Comparison of ENCODE assay signal across 18 cellular contexts in the genomic region with DNA sequence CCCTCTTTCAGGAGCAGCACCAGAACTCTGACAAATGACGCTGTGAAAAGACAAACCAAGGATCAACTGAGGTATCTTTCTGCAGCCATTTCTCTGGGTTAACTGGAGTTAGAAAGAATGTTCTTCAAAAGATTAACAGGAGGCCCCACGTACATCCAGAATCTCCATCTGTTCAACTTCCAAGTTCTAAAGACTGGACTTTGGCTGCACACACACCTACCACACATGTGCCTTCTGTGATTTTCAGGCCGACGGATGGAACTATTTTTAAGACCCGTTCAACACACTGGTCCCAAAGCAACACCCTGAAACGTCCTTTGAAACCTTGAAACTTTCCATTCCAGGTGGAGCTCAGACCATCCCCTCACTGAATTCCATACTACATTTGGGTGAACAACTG.
DNase-seq lines count a peak whose midpoint lies in the region; ATAC-seq and TF ChIP-seq lines count a peak whose summit lies in the region.
"Had no signal": no experiment of that assay in that cellular context is flagged by ENCODE, and none has a peak within 500 bp of the region (broad histone marks: within the 10 kb centered on the region; RNA-seq: fewer than 3 reads in every experiment).

No MANE protein-coding gene starts in this region.

- H3K9ac ChIP-seq in parathyroid adenoma: no peak overlapping the region
- H3K9ac ChIP-seq: BLaER1 treated with 17β-estradiol and CSF1 and Interleukin-3, amounts not matched to agents 10 nM and 100 nM had no signal

- H3K4me1 ChIP-seq in esophagus muscularis mucosa: peaks cover 0 to 18% (median 0%) of the 10 kb centered on the region in 4 donors
- H3K4me1 ChIP-seq in right lobe of liver: no peaks in the 10 kb centered on the region
- peaks cover 65% of the 10 kb centered on the region for H3K4me1 ChIP-seq in parathyroid adenoma
- H3K4me1 ChIP-seq: BLaER1 treated with 17β-estradiol and CSF1 and Interleukin-3, amounts not matched to agents 10 nM and 100 nM had no signal

- no peak overlapping the region for H3K4me2 ChIP-seq in parathyroid adenoma (ENCODE audit: low read length)
- H3K4me2 ChIP-seq: BLaER1 treated with 17β-estradiol and CSF1 and Interleukin-3, amounts not matched to agents 10 nM and 100 nM had no signal

- H3K27me3 ChIP-seq in WERI-Rb-1 (ENCODE audit: insufficient read depth, low read depth, severe bottlenecking): no peaks in the 10 kb centered on the region
- no peaks in the 10 kb centered on the region for H3K27me3 ChIP-seq in esophagus muscularis mucosa
- no peaks in the 10 kb centered on the region for H3K27me3 ChIP-seq in right lobe of liver
- H3K27me3 ChIP-seq in parathyroid adenoma (ENCODE audit: control insufficient read depth, insufficient read depth, low read length): no peaks in the 10 kb centered on the region
- H3K27me3 ChIP-seq: BLaER1 treated with 17β-estradiol and CSF1 and Interleukin-3, amounts not matched to agents 10 nM and 100 nM had no signal

- DNase-seq in WERI-Rb-1 (no peak), esophagus muscularis mucosa (ENCODE audit: extremely low spot score) (peak; percentile 57), right lobe of liver (no peak), posterior vena cava (ENCODE audit: low spot score) (no peak), AG20443 (ENCODE audit: low spot score) (no peak)
- DNase-seq in activated T-cell treated with anti-CD3 and anti-CD28 coated beads, Interleukin-2, amount 50 U/mL, for 1 hour: no peak
- DNase-seq in activated CD4-positive, alpha-beta T cell treated with anti-CD3 and anti-CD28 coated beads for 1 hour: no peak
- DNase-seq: 8988T; CD8-positive, alpha-beta memory T cell; COR-L47; DMS 273 treated with DMSO at 0.1 percent for 48 hours; DMS53; DND-41; EL; H9 had no signal

- H3K4me3 ChIP-seq in WERI-Rb-1 (ENCODE audit: low read depth, low read length) (no peak overlapping the region), esophagus muscularis mucosa (no peak overlapping the region), right lobe of liver (no peak overlapping the region), parathyroid adenoma (ENCODE audit: low read depth, low read length) (no peak overlapping the region)
- H3K4me3 ChIP-seq: BLaER1 treated with 17β-estradiol and CSF1 and Interleukin-3, amounts not matched to agents 10 nM and 100 nM; GM12878 had no signal

- no peak for TF ChIP-seq CTCF in WERI-Rb-1 (IDR thresholded peaks at IDR 0.05; ENCODE audit: low read depth, low read length)
- no peak for TF ChIP-seq CTCF in esophagus muscularis mucosa (IDR thresholded peaks at IDR 0.05)
- TF ChIP-seq CTCF in right lobe of liver (IDR thresholded peaks at IDR 0.05): no peak
- TF ChIP-seq CTCF in parathyroid adenoma (IDR thresholded peaks at IDR 0.05): no peak

- H3K27ac ChIP-seq in WERI-Rb-1: peak overlapping the region; percentile 48
- no peak overlapping the region for H3K27ac ChIP-seq in esophagus muscularis mucosa (replicated peaks in 1 of 4)
- H3K27ac ChIP-seq in right lobe of liver: no peak overlapping the region
- H3K27ac ChIP-seq in parathyroid adenoma: peak overlapping the region; percentile 73
- H3K27ac ChIP-seq: BLaER1 treated with 17β-estradiol and CSF1 and Interleukin-3, amounts not matched to agents 10 nM and 100 nM had no signal

- TF ChIP-seq EP300 in esophagus muscularis mucosa (IDR thresholded peaks at IDR 0.05): no peak

- no peaks in the 10 kb centered on the region for H3K9me3 ChIP-seq in WERI-Rb-1 (ENCODE audit: severe bottlenecking)
- H3K9me3 ChIP-seq in esophagus muscularis mucosa: no peaks in the 10 kb centered on the region
- H3K9me3 ChIP-seq in right lobe of liver: no peaks in the 10 kb centered on the region
- H3K9me3 ChIP-seq in parathyroid adenoma (ENCODE audit: control insufficient read depth, low read length): no peaks in the 10 kb centered on the region
- H3K9me3 ChIP-seq: BLaER1 treated with 17β-estradiol and CSF1 and Interleukin-3, amounts not matched to agents 10 nM and 100 nM had no signal

- 96% methylated on average over 6 of the region's 6 CpGs for WGBS in esophagus muscularis mucosa
- WGBS in right lobe of liver (ENCODE audit: insufficient coverage, low coverage, low lambda C conversion rate, missing lambda C conversion rate): 42% methylated on average over 6 of the region's 6 CpGs

- no peak for TF ChIP-seq POLR2A in esophagus muscularis mucosa (IDR thresholded peaks at IDR 0.05; ENCODE audit: low read depth)
- TF ChIP-seq POLR2A in right lobe of liver (IDR thresholded peaks at IDR 0.05): no peak

- peak in 3 of 4 donors; percentile 21 to 52 (median 38) for ATAC-seq in right lobe of liver
- ATAC-seq: GM12878 had no signal

- H3K79me2 ChIP-seq in parathyroid adenoma: peaks cover 69% of the 10 kb centered on the region

- H3K36me3 ChIP-seq in WERI-Rb-1 (peaks cover 91% of the 10 kb centered on the region), esophagus muscularis mucosa (no peaks in the 10 kb centered on the region), right lobe of liver (peaks cover 0 to 6% (median 0%) of the 10 kb centered on the region in 4 donors), parathyroid adenoma (ENCODE audit: control insufficient read depth, insufficient read depth, low read length) (no peaks in the 10 kb centered on the region)
- H3K36me3 ChIP-seq: BLaER1 treated with 17β-estradiol and CSF1 and Interleukin-3, amounts not matched to agents 10 nM and 100 nM had no signal

- H2AFZ ChIP-seq in parathyroid adenoma: no peak overlapping the region

- intact Hi-C loops in esophagus muscularis mucosa (cut with DNase I) (no loop called here), right lobe of liver (cut with DNase I) (no loop called here), posterior vena cava (cut with DNase I) (no loop called here)

Comparison
In these comparisons a context has a peak if more than half of its experiments do, and no peak if none do; other contexts are left out.
1. H3K27ac ChIP-seq: peak in WERI-Rb-1 (single experiment) and parathyroid adenoma (single experiment); none in esophagus muscularis mucosa (0 of 4) and right lobe of liver (0 of 3).